In the genomic region with DNA sequence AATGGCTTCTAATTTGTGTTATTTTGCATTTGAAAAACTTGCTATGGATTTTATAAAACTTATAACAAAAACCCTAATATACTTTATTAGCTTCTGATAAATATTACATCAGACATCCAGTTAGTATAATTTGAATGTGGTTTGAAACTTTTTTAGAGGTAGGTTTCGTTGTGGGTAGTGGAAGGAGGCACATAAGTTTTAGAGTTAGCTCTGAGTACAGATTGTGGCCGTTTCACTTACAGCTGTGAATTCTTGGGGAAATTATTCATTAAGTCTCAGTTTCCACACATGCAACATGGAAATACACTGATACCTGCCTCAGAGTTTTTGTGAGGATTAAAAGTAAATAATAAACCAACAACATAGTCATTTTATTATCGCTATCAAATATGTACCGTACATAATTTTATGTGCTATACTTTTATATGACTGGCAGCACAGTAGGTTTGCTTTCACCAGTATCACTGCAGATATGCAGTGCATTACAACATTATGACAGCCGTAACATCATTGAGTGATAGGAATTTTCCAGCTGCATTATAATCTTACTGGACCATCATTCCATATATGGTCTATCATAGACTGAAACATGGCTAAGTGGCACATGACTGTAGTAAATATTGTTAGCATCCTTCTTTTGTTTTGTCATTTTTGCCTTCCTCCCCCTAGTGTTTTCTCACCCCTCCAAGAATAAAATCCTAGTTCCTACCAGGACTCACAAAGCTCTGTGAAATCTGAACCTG, we compare ENCODE assay signal across 11 cellular contexts.
DNase-seq lines count a peak whose midpoint lies in the region; ATAC-seq and TF ChIP-seq lines count a peak whose summit lies in the region.
"Had no signal": no experiment of that assay in that cellular context is flagged by ENCODE, and none has a peak within 500 bp of the region (broad histone marks: within the 10 kb centered on the region; RNA-seq: fewer than 3 reads in every experiment).

No MANE protein-coding gene starts in this region.

- no peak for TF ChIP-seq CTCF in mucosa of descending colon (IDR thresholded peaks at IDR 0.05)

- peaks cover 13 to 38% of the 10 kb centered on the region in 2 donors for H3K4me1 Mint-ChIP-seq in stimulated activated naive B cell treated with anti-CD40 and anti-IgM and Interleukin-4, amounts not matched to agents 10 μg/mL and 1 μg/mL and 100 μg/mL, for 72 hours

- no peak overlapping the region for H3K27ac Mint-ChIP-seq in stimulated activated naive B cell treated with anti-CD40 and anti-IgM and Interleukin-4, amounts not matched to agents 10 μg/mL and 1 μg/mL and 100 μg/mL, for 72 hours

- no peaks in the 10 kb centered on the region for H3K9me3 ChIP-seq in mucosa of descending colon

- no peaks in the 10 kb centered on the region for H3K4me1 ChIP-seq in mucosa of descending colon (ENCODE audit: low read depth)

- ATAC-seq in GM18868 (IDR thresholded peaks at IDR 0.05; ENCODE audit: unreplicated experiment) (peak; percentile 67), GM21717 (IDR thresholded peaks at IDR 0.05; ENCODE audit: unreplicated experiment) (peak; percentile 70), HG03469 (IDR thresholded peaks at IDR 0.05; ENCODE audit: unreplicated experiment) (peak; percentile 63), mucosa of descending colon (peak; percentile 34)
- ATAC-seq in stimulated activated naive B cell treated with anti-CD40 and anti-IgM and Interleukin-4, amounts not matched to agents 10 μg/mL and 1 μg/mL and 100 μg/mL, for 72 hours (replicated peaks), result no peak

- H3K4me3 Mint-ChIP-seq in stimulated activated naive B cell treated with anti-CD40 and anti-IgM and Interleukin-4, amounts not matched to agents 10 μg/mL and 1 μg/mL and 100 μg/mL, for 72 hours, result no peak overlapping the region

- no peaks in the 10 kb centered on the region for H3K36me3 ChIP-seq in mucosa of descending colon (ENCODE audit: low read depth)

- intact Hi-C loops in mucosa of descending colon (cut with DNase I, micrococcal nuclease), result no loop called here

- H3K36me3 Mint-ChIP-seq in stimulated activated naive B cell treated with anti-CD40 and anti-IgM and Interleukin-4, amounts not matched to agents 10 μg/mL and 1 μg/mL and 100 μg/mL, for 72 hours, result peaks cover 8 to 13% of the 10 kb centered on the region in 2 donors

- DNase-seq in mucosa of descending colon, result no peak
- no peak for DNase-seq in stimulated activated naive B cell treated with anti-CD40 and anti-IgM and Interleukin-4, amounts not matched to agents 10 μg/mL and 1 μg/mL and 100 μg/mL, for 72 hours
- DNase-seq in NCI-H1417 (lab: John Stamatoyannopoulos, UW), result no peak
- no peak for DNase-seq in NCI-H446 (lab: John Stamatoyannopoulos, UW)
- no peak for DNase-seq in MV-4-11 (lab: John Stamatoyannopoulos, UW)
- DNase-seq: dorsolateral prefrontal cortex, nucleus accumbens had no signal

- no peak overlapping the region for H3K4me3 ChIP-seq in mucosa of descending colon
- H3K4me3 ChIP-seq: SK-N-MC had no signal

- no peaks in the 10 kb centered on the region for H3K27me3 Mint-ChIP-seq in stimulated activated naive B cell treated with anti-CD40 and anti-IgM and Interleukin-4, amounts not matched to agents 10 μg/mL and 1 μg/mL and 100 μg/mL, for 72 hours

- H3K9me3 Mint-ChIP-seq in stimulated activated naive B cell treated with anti-CD40 and anti-IgM and Interleukin-4, amounts not matched to agents 10 μg/mL and 1 μg/mL and 100 μg/mL, for 72 hours, result no peaks in the 10 kb centered on the region

Comparison
In these comparisons a context has a peak if more than half of its experiments do, and no peak if none do; other contexts are left out.
1. ATAC-seq: peak in GM18868 (single experiment), GM21717 (single experiment), HG03469 (single experiment) and mucosa of descending colon (single experiment); none in stimulated activated naive B cell treated with anti-CD40 and anti-IgM and Interleukin-4, amounts not matched to agents 10 μg/mL and 1 μg/mL and 100 μg/mL, for 72 hours (0 of 2).